Comparison of ENCODE assay signal across 29 cellular contexts in the genomic region with DNA sequence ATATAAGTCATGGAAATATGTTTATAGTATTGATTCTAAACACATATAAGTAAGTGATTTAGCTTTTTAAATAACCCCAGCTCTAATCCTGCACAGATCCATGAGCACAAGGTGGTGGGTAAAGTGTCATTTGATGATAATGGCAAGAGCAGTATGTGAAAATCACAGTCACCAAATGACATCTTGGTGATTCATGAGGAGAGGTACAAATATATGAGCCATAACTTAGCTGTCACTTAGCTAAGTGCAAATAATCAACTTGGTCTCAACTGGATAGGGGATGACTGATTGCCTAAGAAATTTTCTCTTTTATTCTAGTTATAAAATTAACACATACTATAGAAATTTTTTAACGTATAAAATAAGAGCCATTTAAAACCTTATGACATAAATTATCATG.
"Had no signal": no experiment of that assay in that cellular context is flagged by ENCODE, and none has a peak within 500 bp of the region (broad histone marks: within the 10 kb centered on the region; RNA-seq: fewer than 3 reads in every experiment).

No MANE protein-coding gene starts in this region.

- FAIRE-seq: keratinocyte, urothelium cell line had no signal

- H3K4me3 Mint-ChIP-seq: endodermal cell; mesothelial cell of epicardium; naive B cell; nephron; stimulated activated memory B cell treated with anti-CD40 and anti-IgM and Interleukin-4, amounts not matched to agents 10 μg/mL and 1 μg/mL and 100 μg/mL, for 72 hours had no signal

- H3K4me1 Mint-ChIP-seq: mesothelial cell of epicardium; naive B cell; stimulated activated memory B cell treated with anti-CD40 and anti-IgM and Interleukin-4, amounts not matched to agents 10 μg/mL and 1 μg/mL and 100 μg/mL, for 72 hours had no signal

- H3K27ac Mint-ChIP-seq: endodermal cell; mesothelial cell of epicardium; naive B cell; nephron; stimulated activated memory B cell treated with anti-CD40 and anti-IgM and Interleukin-4, amounts not matched to agents 10 μg/mL and 1 μg/mL and 100 μg/mL, for 72 hours had no signal

- ATAC-seq: esophagus mucosa; gastrocnemius medialis; left lobe of liver; mucosa of descending colon; sciatic nerve; stimulated activated memory B cell treated with anti-CD40 and anti-IgM and Interleukin-4, amounts not matched to agents 10 μg/mL and 1 μg/mL and 100 μg/mL, for 72 hours; stimulated activated naive CD8-positive, alpha-beta T cell treated with anti-CD3 and anti-CD28 coated beads, Interleukin-15, Interleukin-2, amounts not matched to agents 100 U/mL and 50 U/mL, for 24 hours had no signal

- H3K36me3 ChIP-seq: gastrocnemius medialis, prostate gland, right atrium auricular region, tibial nerve, upper lobe of left lung had no signal

- H3K27ac ChIP-seq: epithelial cell of prostate, gastrocnemius medialis, prostate gland, right atrium auricular region, testis, tibial nerve, upper lobe of left lung had no signal

- H3K4me1 ChIP-seq: gastrocnemius medialis, prostate gland, right atrium auricular region, testis, upper lobe of left lung had no signal

- DNase-seq: cortex of kidney; dorsolateral prefrontal cortex; effector CD4-positive, alpha-beta T cell; endodermal cell; foreskin fibroblast; gastrocnemius medialis; head of caudate nucleus; mesenchymal stem cell; mucosa of descending colon; naive B cell; nucleus accumbens; stimulated activated CD4-positive, alpha-beta T cell treated with anti-CD3 and anti-CD28 coated beads, Interleukin-2, amount 100 ng/mL, for 24 hours; stimulated activated CD4-positive, alpha-beta T cell treated with anti-CD3 and anti-CD28 coated beads, Interleukin-4, amount 100 ng/mL, for 24 hours; stimulated activated naive CD8-positive, alpha-beta T cell treated with anti-CD3 and anti-CD28 coated beads, Interleukin-15, Interleukin-2, amounts not matched to agents 100 U/mL and 50 U/mL, for 24 hours; substantia nigra; testis; upper lobe of left lung had no signal

- H3K9me3 Mint-ChIP-seq: endodermal cell; mesothelial cell of epicardium; naive B cell; nephron; stimulated activated memory B cell treated with anti-CD40 and anti-IgM and Interleukin-4, amounts not matched to agents 10 μg/mL and 1 μg/mL and 100 μg/mL, for 72 hours had no signal

- H3K27me3 ChIP-seq: dorsolateral prefrontal cortex, gastrocnemius medialis, right atrium auricular region, testis, tibial nerve, upper lobe of left lung had no signal

- H3K9me3 ChIP-seq: gastrocnemius medialis, mucosa of descending colon, prostate gland, right atrium auricular region, testis, tibial nerve, upper lobe of left lung had no signal

- H3K4me3 ChIP-seq: dorsolateral prefrontal cortex, gastrocnemius medialis, mucosa of descending colon, prostate gland, right atrium auricular region, testis, tibial nerve, upper lobe of left lung had no signal

- H3K36me3 Mint-ChIP-seq: mesothelial cell of epicardium; naive B cell; stimulated activated memory B cell treated with anti-CD40 and anti-IgM and Interleukin-4, amounts not matched to agents 10 μg/mL and 1 μg/mL and 100 μg/mL, for 72 hours had no signal
